Comparison of ENCODE assay signal across 36 cellular contexts in the genomic region with DNA sequence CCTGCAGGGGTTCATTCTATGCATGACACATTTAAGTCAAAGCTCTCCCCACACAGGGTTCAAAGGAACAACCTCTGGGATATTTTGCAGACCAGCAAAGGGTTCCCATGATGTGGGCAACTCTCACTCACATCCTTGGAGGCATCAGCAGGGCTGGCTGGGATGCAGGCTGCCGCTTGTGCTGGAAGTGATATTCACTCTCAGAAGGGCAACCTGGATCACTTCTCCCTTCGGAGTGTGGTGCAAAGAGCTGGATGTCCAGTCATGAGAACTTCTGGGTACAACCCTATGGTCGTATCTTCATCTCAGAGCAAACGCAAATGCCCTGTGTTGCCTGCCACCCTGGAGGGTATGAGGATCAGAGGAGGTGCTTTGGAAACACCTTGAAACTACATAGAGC.
"Had no signal": no experiment of that assay in that cellular context is flagged by ENCODE, and none has a peak within 500 bp of the region (broad histone marks: within the 10 kb centered on the region; RNA-seq: fewer than 3 reads in every experiment).

No MANE protein-coding gene starts in this region.

- H3K4me3 Mint-ChIP-seq: activated B cell treated with CpG ODN at 0.5 μM for 24 hours; activated CD4-positive, alpha-beta memory T cell treated with anti-CD3 and anti-CD28 coated beads for 36 hours; activated CD4-positive, alpha-beta T cell treated with anti-CD3 and anti-CD28 coated beads, Interleukin-2, amount 10 ng/mL, durations not matched to agents 24 days and 14 days; activated CD8-positive, alpha-beta T cell treated with anti-CD3 and anti-CD28 coated beads for 36 hours; activated naive CD4-positive, alpha-beta T cell treated with anti-CD3 and anti-CD28 coated beads for 36 hours; activated naive CD8-positive, alpha-beta T cell treated with anti-CD3 and anti-CD28 coated beads for 36 hours; activated T-cell treated with anti-CD3 and anti-CD28 coated beads, Interleukin-2, amount 50 U/mL, for 4 hours; activated T-cell treated with anti-CD3 and anti-CD28 coated beads, Interleukin-2, amount 50 U/mL, for 72 hours; activated T-helper 1 cell treated with anti-CD3 and anti-CD28 coated beads, Interleukin-12 subunit alpha, Interleukin-12 subunit beta, Interleukin-2, Interleukin-4 antibody, amounts not matched to agents 30 ng/mL and 10 ng/mL and 1 ng/mL, durations not matched to agents 14 hours and 24 hours and 36 hours; activated T-helper 17 cell treated with anti-CD3 and anti-CD28 coated beads, Interleukin-2, amount 50 U/mL, for 72 hours; brain; T-helper 1 cell treated with Interleukin-12 subunit alpha and Interleukin-12 subunit beta and Interleukin-4 antibody, amounts not matched to agents 30 μg/mL and 1 μg/mL, for 36 hours; T-helper 2 cell treated with Interferon-gamma antibody and Interleukin-4, amounts not matched to agents 5 μg/mL and 100 μg/mL, for 36 hours had no signal

- H3K4me1 ChIP-seq: adrenal gland, ascending aorta had no signal

- FAIRE-seq: TTC549 had no signal

- H3K27ac ChIP-seq: adrenal gland, ascending aorta, VCaP had no signal

- H3K27me3 ChIP-seq: adrenal gland, ascending aorta had no signal

- H3K4me1 Mint-ChIP-seq: activated B cell treated with CpG ODN at 0.5 μM for 24 hours; activated T-helper 17 cell treated with anti-CD3 and anti-CD28 coated beads, Interleukin-2, amount 50 U/mL, for 72 hours; brain had no signal

- H3K27ac Mint-ChIP-seq: activated B cell treated with CpG ODN at 0.5 μM for 24 hours; activated CD4-positive, alpha-beta memory T cell treated with anti-CD3 and anti-CD28 coated beads for 36 hours; activated CD4-positive, alpha-beta T cell treated with anti-CD3 and anti-CD28 coated beads, Interleukin-2, amount 10 ng/mL, durations not matched to agents 24 days and 14 days; activated CD8-positive, alpha-beta T cell treated with anti-CD3 and anti-CD28 coated beads for 36 hours; activated naive CD4-positive, alpha-beta T cell treated with anti-CD3 and anti-CD28 coated beads for 36 hours; activated naive CD4-positive, alpha-beta T cell treated with anti-CD3 and anti-CD28 coated beads, Interleukin-2, amount 50 U/mL, for 72 hours; activated naive CD8-positive, alpha-beta T cell treated with anti-CD3 and anti-CD28 coated beads for 36 hours; activated T-cell treated with anti-CD3 and anti-CD28 coated beads, Interleukin-2, amount 50 U/mL, for 72 hours; activated T-helper 1 cell treated with anti-CD3 and anti-CD28 coated beads, Interleukin-12 subunit alpha, Interleukin-12 subunit beta, Interleukin-2, Interleukin-4 antibody, amounts not matched to agents 30 ng/mL and 10 ng/mL and 1 ng/mL, durations not matched to agents 14 hours and 24 hours and 36 hours; activated T-helper 17 cell treated with anti-CD3 and anti-CD28 coated beads, Interleukin-2, amount 50 U/mL, for 72 hours; brain; T-helper 1 cell treated with Interleukin-12 subunit alpha and Interleukin-12 subunit beta and Interleukin-4 antibody, amounts not matched to agents 30 μg/mL and 1 μg/mL, for 36 hours; T-helper 2 cell treated with Interferon-gamma antibody and Interleukin-4, amounts not matched to agents 5 μg/mL and 100 μg/mL, for 36 hours had no signal

- H3K9me3 Mint-ChIP-seq: activated B cell treated with CpG ODN at 0.5 μM for 24 hours; activated CD4-positive, alpha-beta memory T cell treated with anti-CD3 and anti-CD28 coated beads for 36 hours; activated CD4-positive, alpha-beta T cell treated with anti-CD3 and anti-CD28 coated beads, Interleukin-2, amount 10 ng/mL, durations not matched to agents 24 days and 14 days; activated naive CD4-positive, alpha-beta T cell treated with anti-CD3 and anti-CD28 coated beads for 36 hours; activated naive CD4-positive, alpha-beta T cell treated with anti-CD3 and anti-CD28 coated beads, Interleukin-2, amount 50 U/mL, for 72 hours; activated naive CD8-positive, alpha-beta T cell treated with anti-CD3 and anti-CD28 coated beads for 36 hours; activated T-cell treated with anti-CD3 and anti-CD28 coated beads, Interleukin-2, amount 50 U/mL, for 4 hours; activated T-helper 1 cell treated with anti-CD3 and anti-CD28 coated beads, Interleukin-12 subunit alpha, Interleukin-12 subunit beta, Interleukin-2, Interleukin-4 antibody, amounts not matched to agents 30 ng/mL and 10 ng/mL and 1 ng/mL, durations not matched to agents 14 hours and 24 hours and 36 hours; activated T-helper 17 cell treated with anti-CD3 and anti-CD28 coated beads, Interleukin-2, amount 50 U/mL, for 72 hours; T-helper 1 cell treated with Interleukin-12 subunit alpha and Interleukin-12 subunit beta and Interleukin-4 antibody, amounts not matched to agents 30 μg/mL and 1 μg/mL, for 36 hours; T-helper 2 cell treated with Interferon-gamma antibody and Interleukin-4, amounts not matched to agents 5 μg/mL and 100 μg/mL, for 36 hours had no signal

- H3K4me3 ChIP-seq: adrenal gland, ascending aorta had no signal

- H3K36me3 Mint-ChIP-seq: activated CD4-positive, alpha-beta memory T cell treated with anti-CD3 and anti-CD28 coated beads for 36 hours; activated naive CD4-positive, alpha-beta T cell treated with anti-CD3 and anti-CD28 coated beads, Interleukin-2, amount 50 U/mL, for 72 hours; activated naive CD8-positive, alpha-beta T cell treated with anti-CD3 and anti-CD28 coated beads for 36 hours; brain had no signal

- DNase-seq: activated B cell treated with CpG ODN at 0.5 μM for 24 hours; activated CD4-positive, alpha-beta memory T cell treated with anti-CD3 and anti-CD28 coated beads for 36 hours; activated CD4-positive, alpha-beta T cell treated with anti-CD3 and anti-CD28 coated beads for 4 hours; activated CD4-positive, alpha-beta T cell treated with anti-CD3 and anti-CD28 coated beads, Interleukin-2, amount 10 ng/mL, durations not matched to agents 24 days and 14 days; activated CD4-positive, alpha-beta T cell treated with anti-CD3 and anti-CD28 coated beads, Interleukin-2, amount 50 U/mL, for 1 hour; activated CD4-positive, alpha-beta T cell treated with anti-CD3 and anti-CD28 coated beads, Interleukin-2, amount 50 U/mL, for 4 hours; activated CD4-positive, CD25-positive, alpha-beta regulatory T cell treated with anti-CD3 and anti-CD28 coated beads, Interleukin-2, amount 50 U/mL, for 72 hours; activated CD8-positive, alpha-beta memory T cell treated with anti-CD3 and anti-CD28 coated beads, Interleukin-2, amount 50 U/mL, for 4 hours; activated CD8-positive, alpha-beta T cell treated with anti-CD3 and anti-CD28 coated beads for 36 hours; activated effector memory CD4-positive, alpha-beta T cell treated with anti-CD3 and anti-CD28 coated beads, Interleukin-2, amount 50 U/mL, for 16 hours; activated gamma-delta T cell treated with Interleukin-2 at 50 U/mL for 16 hours; activated naive CD4-positive, alpha-beta T cell; activated naive CD4-positive, alpha-beta T cell treated with anti-CD3 and anti-CD28 coated beads for 36 hours; activated naive CD4-positive, alpha-beta T cell treated with anti-CD3 and anti-CD28 coated beads, Interleukin-2, amount 50 U/mL, for 16 hours; activated naive CD8-positive, alpha-beta T cell treated with anti-CD3 and anti-CD28 coated beads for 36 hours; activated T-cell treated with anti-CD3 and anti-CD28 coated beads for 4 hours; activated T-cell treated with anti-CD3 and anti-CD28 coated beads, Interleukin-2, amount 50 U/mL, for 1 hour; activated T-cell treated with anti-CD3 and anti-CD28 coated beads, Interleukin-2, amount 50 U/mL, for 4 hours; activated T-cell treated with anti-CD3 and anti-CD28 coated beads, Interleukin-2, amount 50 U/mL, for 72 hours; adrenal gland; amygdala; anterior cingulate cortex; central memory CD4-positive, alpha-beta T cell; SW 1271; T-helper 1 cell; T-helper 2 cell; T-helper 9 cell had no signal

- H3K36me3 ChIP-seq: adrenal gland, ascending aorta had no signal

- H3K27me3 Mint-ChIP-seq: activated B cell treated with CpG ODN at 0.5 μM for 24 hours; activated CD4-positive, alpha-beta memory T cell treated with anti-CD3 and anti-CD28 coated beads for 36 hours; activated CD4-positive, alpha-beta T cell treated with anti-CD3 and anti-CD28 coated beads, Interleukin-2, amount 10 ng/mL, durations not matched to agents 24 days and 14 days; activated CD8-positive, alpha-beta T cell treated with anti-CD3 and anti-CD28 coated beads for 36 hours; activated naive CD8-positive, alpha-beta T cell treated with anti-CD3 and anti-CD28 coated beads for 36 hours; activated T-helper 17 cell treated with anti-CD3 and anti-CD28 coated beads, Interleukin-2, amount 50 U/mL, for 72 hours; brain had no signal

- H3K9me3 ChIP-seq: adrenal gland, ascending aorta had no signal
